ENCODE assay signal across 24 cellular contexts in the genomic region with DNA sequence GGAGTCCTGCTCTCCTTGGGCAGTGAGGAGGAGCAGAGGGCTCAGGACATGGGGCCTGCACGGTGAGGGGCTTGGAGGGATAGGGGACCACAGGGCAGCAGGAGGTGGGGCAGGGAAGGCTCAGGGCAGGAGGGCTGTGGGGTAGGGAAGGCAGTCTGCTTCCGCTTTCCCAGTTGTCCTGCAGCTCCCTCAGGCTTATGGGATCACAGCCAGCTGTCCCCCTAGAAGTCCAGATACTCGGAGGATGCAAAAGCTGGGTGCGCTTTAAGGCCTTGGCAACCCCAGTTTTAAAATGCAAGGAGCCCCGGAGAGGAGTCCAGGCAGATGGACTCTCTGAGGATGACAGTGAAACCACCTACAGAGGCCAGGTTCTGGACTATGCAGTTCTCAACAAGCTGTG.
A peak's percentile ranks its signal among the peaks of the same experiment; 100 is the strongest.
DNase-seq lines count a peak whose midpoint lies in the region; ATAC-seq, FAIRE-seq and TF ChIP-seq lines count a peak whose summit lies in the region.
"Had no signal": no experiment of that assay in that cellular context is flagged by ENCODE, and none has a peak within 500 bp of the region (broad histone marks: within the 10 kb centered on the region; RNA-seq: fewer than 3 reads in every experiment).

No MANE protein-coding gene starts in this region.

- no peak for ATAC-seq in HCT116
- ATAC-seq: A549 had no signal

- H3K27ac ChIP-seq in HCT116 (ENCODE audit: low read depth, low read length) (no peak overlapping the region; the same call in 1 of the 2 replicates), OCI-LY7 (ENCODE audit: low read depth, low read length, poor library complexity, severe bottlenecking) (no peak overlapping the region), H1 (ENCODE audit: low read depth, low read length) (no peak overlapping the region)
- H3K27ac ChIP-seq in effector memory CD4-positive, alpha-beta T cell (ENCODE audit: insufficient read depth, low read length, poor library complexity, severe bottlenecking): no peak overlapping the region
- H3K27ac ChIP-seq: 22Rv1, A549, BLaER1 had no signal

- 0 out of 2 replicates have a peak overlapping the region, but pooled peaks have one; percentile 39 for H2AK5ac ChIP-seq in H1 (ENCODE audit: low read depth, low read length)

- RAD21 ChIA-PET in HCT116 (lab: Charles Lee; ENCODE audit: low non-redundant PET in 1 of 2, low total read pairs in 2 of 2, uncharacterized antibody in 2 of 2, unreplicated experiment in 2 of 2): interaction anchor here in 1 of 2 experiments (1.1 kb wide), 1 partner anchor 41 kb away, joined by 3 read pairs; no protein-coding TSS in a partner anchor

- H2AFZ ChIP-seq in HCT116 (ENCODE audit: low read depth, low read length, poor library complexity, severe bottlenecking): no peak overlapping the region
- peak overlapping the region; percentile 82 for H2AFZ ChIP-seq in OCI-LY7 (ENCODE audit: low read length)
- no peak overlapping the region for H2AFZ ChIP-seq in H1 (ENCODE audit: low read length)

- no peaks in the 10 kb centered on the region; the same call in none of the 2 replicates for H3K79me1 ChIP-seq in H1 (ENCODE audit: low read depth, low read length)

- H2BK15ac ChIP-seq in H1 (ENCODE audit: low read length): no peak overlapping the region

- intact Hi-C loops in HCT116 (cut with micrococcal nuclease) (no loop called here), OCI-LY7 (cut with micrococcal nuclease; ENCODE audit: unreplicated experiment) (no loop called here)

- H3K4me3 ChIP-seq in HCT116 (replicated peaks in 1 of 2; ENCODE audit: low read depth in 1 of 2, low read length in 2 of 2): peak overlapping the region; percentile 7 to 14; a peak in 2 of 4 replicates
- no peak overlapping the region for H3K4me3 ChIP-seq in OCI-LY7 (ENCODE audit: low read depth, low read length, poor library complexity, severe bottlenecking)
- H3K4me3 ChIP-seq in H1 (ENCODE audit: extremely low read depth in 1 of 4, insufficient read depth in 2 of 4, low read depth in 3 of 4, low read length in 4 of 4): no peak overlapping the region
- H3K4me3 ChIP-seq in effector memory CD4-positive, alpha-beta T cell (ENCODE audit: insufficient read depth, low read depth, low read length, poor library complexity, severe bottlenecking): no peak overlapping the region
- H3K4me3 ChIP-seq: A549, BLaER1 had no signal

- TF ChIP-seq RAD21 in HCT116 (IDR thresholded peaks at IDR 0.05; ENCODE audit: low read depth) (no peak), H1 (IDR thresholded peaks at IDR 0.05 in 1 of 2, conservative IDR thresholded peaks at IDR 0.05 in 1 of 2; ENCODE audit: low read depth in 2 of 2, low read length in 2 of 2) (no peak)

- TF ChIP-seq POLR2A in HCT116 (IDR thresholded peaks at IDR 0.05; ENCODE audit: borderline replicate concordance, extremely low read depth, insufficient read depth, insufficient read length): no peak
- no peak for TF ChIP-seq POLR2A in H1 (IDR thresholded peaks at IDR 0.05; ENCODE audit: control extremely low read depth in 1 of 2, low read depth in 2 of 2, low read length in 2 of 2)

- no peak overlapping the region for H2BK120ac ChIP-seq in H1 (replicated peaks; ENCODE audit: low read depth, low read length)

- peak overlapping the region; percentile 44 for H3K4me2 ChIP-seq in HCT116 (ENCODE audit: low read length)
- H3K4me2 ChIP-seq in OCI-LY7 (ENCODE audit: low read length): no peak overlapping the region
- H3K4me2 ChIP-seq in H1 (ENCODE audit: insufficient read depth in 1 of 2, low read depth in 2 of 2, low read length in 2 of 2): no peak overlapping the region
- H3K4me2 ChIP-seq: A549, BLaER1 had no signal

- FAIRE-seq in H1 (lab: Jason Lieb, UNC): no peak
- FAIRE-seq: A549, G401.6, GM12891, GM19239 had no signal

- no peak overlapping the region for H3K4ac ChIP-seq in H1 (replicated peaks; ENCODE audit: insufficient read length, low read depth, low read length)

- WGBS in H1 (ENCODE audit: extremely low coverage in 1 of 2, insufficient coverage in 1 of 2, insufficient read length in 1 of 2, insufficient replicate concordance in 2 of 2, low coverage in 1 of 2, low lambda C conversion rate in 2 of 2, missing lambda C conversion rate in 1 of 2), 2 experiments: 89% methylated on average over 5 of the region's 5 CpGs; no CpG with 5 or more reads in 1 of the 2 experiments

- H4K20me1 ChIP-seq in HCT116 (ENCODE audit: insufficient read depth) (no peaks in the 10 kb centered on the region), OCI-LY7 (ENCODE audit: insufficient read depth, low read length) (no peaks in the 10 kb centered on the region), H1 (replicated peaks in 1 of 2; ENCODE audit: control insufficient read depth in 1 of 2, insufficient read depth in 2 of 2, low read length in 2 of 2) (no peaks in the 10 kb centered on the region)
- H4K20me1 ChIP-seq: BLaER1 had no signal

- H4K5ac ChIP-seq in H1 (ENCODE audit: insufficient read length, low read depth, low read length): no peak overlapping the region

- H3K9me3 ChIP-seq in HCT116 (ENCODE audit: control insufficient read depth in 1 of 2, insufficient read depth in 1 of 2, low read depth in 1 of 2, low read length in 2 of 2) (no peaks in the 10 kb centered on the region), OCI-LY7 (ENCODE audit: low read length) (peaks cover 5% of the 10 kb centered on the region; the same call in 1 of the 2 replicates), H1 (ENCODE audit: insufficient read depth in 2 of 2, low read depth in 1 of 2, low read length in 1 of 2) (peaks cover 0 to 3% of the 10 kb centered on the region in 2 experiments; a peak in 1 of 4 replicates)
- no peaks in the 10 kb centered on the region for H3K9me3 ChIP-seq in effector memory CD4-positive, alpha-beta T cell (ENCODE audit: control insufficient read depth, low read length)
- H3K9me3 ChIP-seq: BE2C had no signal

- CTCF ChIA-PET in HCT116 (lab: Charles Lee): no interaction called here
- CTCF ChIA-PET in OCI-LY7 (lab: Charles Lee; ENCODE audit: unreplicated experiment): no interaction called here
- CTCF ChIA-PET in H1 (lab: Charles Lee; ENCODE audit: partially characterized antibody): interaction anchor here (0.7 to 2.8 kb wide), 2 partner anchors 8 to 12 kb away, joined by 3 to 10 read pairs; no protein-coding TSS in a partner anchor

- H3K4me1 ChIP-seq in HCT116 (ENCODE audit: control insufficient read depth in 1 of 2, insufficient read depth in 2 of 2, low read length in 2 of 2) (peaks cover 4 to 11% of the 10 kb centered on the region in 2 experiments; a peak in 3 of 4 replicates), OCI-LY7 (ENCODE audit: insufficient read depth, low read length, poor library complexity, severe bottlenecking) (no peaks in the 10 kb centered on the region), H1 (replicated peaks in 1 of 4; ENCODE audit: control insufficient read depth in 3 of 4, insufficient read depth in 4 of 4, low read length in 3 of 4) (no peaks in the 10 kb centered on the region)
- H3K4me1 ChIP-seq in effector memory CD4-positive, alpha-beta T cell (ENCODE audit: control insufficient read depth, insufficient read depth, low read length, poor library complexity, severe bottlenecking): no peaks in the 10 kb centered on the region
- H3K4me1 ChIP-seq: A549, BE2C had no signal

- no peak overlapping the region for H3K14ac ChIP-seq in H1 (ENCODE audit: insufficient read length)

- no peak for TF ChIP-seq CTCF in HCT116 (IDR thresholded peaks at IDR 0.05 in 2 of 3, conservative IDR thresholded peaks at IDR 0.05 in 1 of 3; ENCODE audit: borderline replicate concordance in 1 of 3, insufficient read depth in 1 of 3, low read depth in 2 of 3, low read length in 2 of 3)
- TF ChIP-seq CTCF in OCI-LY7 (conservative IDR thresholded peaks at IDR 0.05; ENCODE audit: low read length): no peak
- no peak for TF ChIP-seq CTCF in H1 (IDR thresholded peaks at IDR 0.05; ENCODE audit: control extremely low read depth in 1 of 3, insufficient read depth in 1 of 3, low read depth in 1 of 3, low read length in 3 of 3)

- no peak for DNase-seq in HCT116 (ENCODE audit: low read depth, low spot score)
- DNase-seq in OCI-LY7 (ENCODE audit: low spot score): no peak
- DNase-seq in H1 (ENCODE audit: low read depth in 1 of 2, low spot score in 2 of 2): no peak
- peak; percentile 80 for DNase-seq in mesenteric fat pad (ENCODE audit: low spot score)
- DNase-seq in effector memory CD4-positive, alpha-beta T cell: no peak
- no peak for DNase-seq in AML-193 (lab: John Stamatoyannopoulos, UW)
- DNase-seq in DMS79 treated with DMSO at 0.1 percent for 48 hours (lab: John Stamatoyannopoulos, UW): no peak
- no peak for DNase-seq in NK-92 (lab: John Stamatoyannopoulos, UW; ENCODE audit: unreplicated experiment)
- DNase-seq: C1 segment of cervical spinal cord; CD4-positive, alpha-beta memory T cell; CD8-positive, alpha-beta memory T cell; COR-L47; DMS 273 treated with DMSO at 0.1 percent for 48 hours; DMS153; DMS53; DMS79; GF-D8 had no signal

- no peak overlapping the region for H4K91ac ChIP-seq in H1 (replicated peaks; ENCODE audit: insufficient read length, low read length)

- H3K18ac ChIP-seq in H1 (ENCODE audit: extremely low read depth, low read length): no peak overlapping the region

- TSS peak; percentile 99 for BruUV-seq in HCT116 (replicated peaks; lab: Mats Ljungman, UMichigan)
- BruUV-seq in OCI-LY7 (replicated peaks; lab: Mats Ljungman, UMichigan): no TSS peak

- H3K23me2 ChIP-seq in H1 (ENCODE audit: low read depth, low read length): no peaks in the 10 kb centered on the region

- no peaks in the 10 kb centered on the region for H3K36me3 ChIP-seq in HCT116 (ENCODE audit: control insufficient read depth in 1 of 2, insufficient read depth in 2 of 2, low read length in 2 of 2)
- H3K36me3 ChIP-seq in OCI-LY7 (ENCODE audit: insufficient read depth, low read length): no peaks in the 10 kb centered on the region
- H3K36me3 ChIP-seq in H1 (ENCODE audit: control insufficient read depth in 2 of 4, insufficient read depth in 4 of 4, low read length in 3 of 4): no peaks in the 10 kb centered on the region
- no peaks in the 10 kb centered on the region for H3K36me3 ChIP-seq in effector memory CD4-positive, alpha-beta T cell (ENCODE audit: control insufficient read depth, insufficient read depth, low read length)
- H3K36me3 ChIP-seq: BE2C, BLaER1 had no signal

- H3K56ac ChIP-seq in H1 (replicated peaks; ENCODE audit: insufficient read length, low read depth, low read length): no peak overlapping the region

- H3K27me3 ChIP-seq in HCT116 (ENCODE audit: insufficient read depth, low read length) (no peaks in the 10 kb centered on the region), H1 (replicated peaks in 1 of 4; ENCODE audit: control insufficient read depth in 3 of 4, extremely low read depth in 1 of 4, insufficient read depth in 3 of 4, low read length in 3 of 4) (no peaks in the 10 kb centered on the region; a peak in 1 of 7 replicates)
- H3K27me3 ChIP-seq in effector memory CD4-positive, alpha-beta T cell (replicated peaks; ENCODE audit: control insufficient read depth, insufficient read depth, low read length, poor library complexity, severe bottlenecking): no peaks in the 10 kb centered on the region

- no peaks in the 10 kb centered on the region for H3K9me2 ChIP-seq in HCT116 (ENCODE audit: insufficient read depth)
- no peaks in the 10 kb centered on the region for H3K9me2 ChIP-seq in OCI-LY7 (ENCODE audit: insufficient read depth, low read length)

- TF ChIP-seq EP300 in H1 (IDR thresholded peaks at IDR 0.05; ENCODE audit: borderline replicate concordance in 1 of 2, low read depth in 2 of 2, low read length in 2 of 2): no peak

- no peak overlapping the region for H2BK20ac ChIP-seq in H1 (ENCODE audit: low read length)

- no peak overlapping the region for H3K9ac ChIP-seq in HCT116 (ENCODE audit: low read length)
- no peak overlapping the region for H3K9ac ChIP-seq in H1 (replicated peaks in 1 of 4; ENCODE audit: extremely low read depth in 1 of 4, low read depth in 3 of 4, low read length in 3 of 4)
- H3K9ac ChIP-seq: BLaER1 had no signal

- H2BK5ac ChIP-seq in H1 (ENCODE audit: low read depth, low read length): no peak overlapping the region

- POLR2A ChIA-PET in HCT116 (lab: Charles Lee) (no interaction called here), OCI-LY7 (lab: Charles Lee) (no interaction called here), H1 (lab: Charles Lee; ENCODE audit: partially characterized antibody) (no interaction called here)

- H3K23ac ChIP-seq in H1 (ENCODE audit: insufficient read length): no peak overlapping the region

- H3K79me2 ChIP-seq in HCT116 (ENCODE audit: insufficient read depth, low read length): no peaks in the 10 kb centered on the region
- H3K79me2 ChIP-seq in OCI-LY7 (ENCODE audit: insufficient read depth, low read depth, low read length): no peaks in the 10 kb centered on the region
- H3K79me2 ChIP-seq in H1 (ENCODE audit: control insufficient read depth in 1 of 2, insufficient read depth in 2 of 2, low read length in 2 of 2): no peaks in the 10 kb centered on the region

- no peak overlapping the region for H2BK12ac ChIP-seq in H1 (ENCODE audit: low read depth, low read length)

- no peak overlapping the region for H4K8ac ChIP-seq in H1 (ENCODE audit: extremely low read depth, insufficient read depth, low read length)

Comparison
In these comparisons a context has a peak if more than half of its experiments do, and no peak if none do; other contexts are left out.
1. H3K4me3 ChIP-seq: peak in HCT116 (2 of 2); none in OCI-LY7 (single experiment), H1 (0 of 4) and effector memory CD4-positive, alpha-beta T cell (single experiment).